3 cellular contexts compared by ENCODE assay signal in genomic region chr12:41254004-41254403, GRCh38.
TF ChIP-seq lines count a peak whose summit lies in the region.

No MANE protein-coding gene starts in this region.

TF ChIP-seq in A549, 52 proteins besides CTCF, POLR2A, EP300 and RAD21:
- no peak for TF ChIP-seq JUN (IDR thresholded peaks at IDR 0.05)
- no peak for TF ChIP-seq SMC3 (IDR thresholded peaks at IDR 0.05)
- no peak for TF ChIP-seq CBX2 (IDR thresholded peaks at IDR 0.05; ENCODE audit: borderline replicate concordance, low read depth)
- TF ChIP-seq MYC (IDR thresholded peaks at IDR 0.05; ENCODE audit: borderline replicate concordance, low read length) = no peak
- TF ChIP-seq HOXB13 (CRISPR knock-in tag; IDR thresholded peaks at IDR 0.05; ENCODE audit: low read depth) = no peak
- no peak for TF ChIP-seq CHD4 (IDR thresholded peaks at IDR 0.05; ENCODE audit: borderline replicate concordance)
- TF ChIP-seq CBX8 (IDR thresholded peaks at IDR 0.05) = no peak
- TF ChIP-seq MAFK (IDR thresholded peaks at IDR 0.05; ENCODE audit: partially characterized antibody) = peak; percentile 69
- no peak for TF ChIP-seq RFX5 (IDR thresholded peaks at IDR 0.05)

TF ChIP-seq in IMR-90, 13 proteins besides CTCF, POLR2A, EP300 and RAD21:
- TF ChIP-seq ELK1 (IDR thresholded peaks at IDR 0.05; ENCODE audit: borderline replicate concordance, low read depth, low read length) = no peak
- peak; percentile 62 for TF ChIP-seq MAFK (IDR thresholded peaks at IDR 0.05; ENCODE audit: low read depth, low read length)

TF ChIP-seq in K562, 482 proteins besides CTCF, POLR2A, EP300 and RAD21:
- no peak for TF ChIP-seq POU5F1 (IDR thresholded peaks at IDR 0.05; ENCODE audit: borderline replicate concordance, low read depth, low read length, partially characterized antibody)
- TF ChIP-seq RERE (CRISPR knock-in tag; IDR thresholded peaks at IDR 0.05; ENCODE audit: borderline replicate concordance) = no peak
- TF ChIP-seq IRF1 (CRISPR knock-in tag; IDR thresholded peaks at IDR 0.05; ENCODE audit: borderline replicate concordance) = no peak
- no peak for TF ChIP-seq MXI1 (IDR thresholded peaks at IDR 0.05; ENCODE audit: low read depth, low read length)
- TF ChIP-seq E2F4 (CRISPR knock-in tag; IDR thresholded peaks at IDR 0.05; ENCODE audit: low read depth) = no peak
- TF ChIP-seq ZBTB5 (IDR thresholded peaks at IDR 0.05) = no peak
- TF ChIP-seq POLR2AphosphoS2 (IDR thresholded peaks at IDR 0.05; ENCODE audit: low read length) = no peak
- no peak for TF ChIP-seq HLTF (IDR thresholded peaks at IDR 0.05)
- TF ChIP-seq KLF1 (tag; IDR thresholded peaks at IDR 0.05) = no peak
- TF ChIP-seq NFIX (CRISPR knock-in tag; IDR thresholded peaks at IDR 0.05; ENCODE audit: low read depth) = no peak
- TF ChIP-seq U2AF2 (optimal IDR thresholded peaks at IDR 0.05; ENCODE audit: low read depth, low read length) = no peak
- 0 out of 2 replicates have a peak, but pooled peaks have one; percentile 12 for TF ChIP-seq MAFG (tag; conservative IDR thresholded peaks at IDR 0.05)
- no peak for TF ChIP-seq ZNF41 (CRISPR knock-in tag; conservative IDR thresholded peaks at IDR 0.05)
- TF ChIP-seq SMARCA4 (IDR thresholded peaks at IDR 0.05) = no peak
- no peak for TF ChIP-seq CHCHD3 (CRISPR knock-in tag; IDR thresholded peaks at IDR 0.05)
- no peak for TF ChIP-seq KLF10 (CRISPR knock-in tag; IDR thresholded peaks at IDR 0.05)
- no peak for TF ChIP-seq ZNF436 (CRISPR knock-in tag; IDR thresholded peaks at IDR 0.05)
- peak; percentile 12; the same call in 1 of the 2 replicates for TF ChIP-seq C11orf30 (IDR thresholded peaks at IDR 0.05; ENCODE audit: low read depth)
- TF ChIP-seq NELFE (IDR thresholded peaks at IDR 0.05; ENCODE audit: insufficient read depth, insufficient read length) = no peak
- TF ChIP-seq TFAP4 (CRISPR knock-in tag; IDR thresholded peaks at IDR 0.05; ENCODE audit: borderline replicate concordance) = no peak
- TF ChIP-seq ZNF586 (CRISPR knock-in tag; conservative IDR thresholded peaks at IDR 0.05) = no peak
- peak; percentile 59 for TF ChIP-seq ZNF316 (IDR thresholded peaks at IDR 0.05)
- no peak for TF ChIP-seq ZC3H4 (CRISPR knock-in tag; IDR thresholded peaks at IDR 0.05; ENCODE audit: borderline replicate concordance)
- no peak for TF ChIP-seq RBM22 (IDR thresholded peaks at IDR 0.05; ENCODE audit: low read depth, low read length, poor library complexity, severe bottlenecking)
- TF ChIP-seq TEAD4 (IDR thresholded peaks at IDR 0.05; ENCODE audit: low read length) = no peak
- TF ChIP-seq TEAD4 (CRISPR knock-in tag; IDR thresholded peaks at IDR 0.05; ENCODE audit: borderline replicate concordance) = no peak
